ENCODE assay signal across 1 cellular context in genomic region chr17:3529817-3530741, GRCh38.
A peak's percentile ranks its signal among the peaks of the same experiment; 100 is the strongest.
TF ChIP-seq lines count a peak whose summit lies in the region.

No MANE protein-coding gene starts in this region.

TF ChIP-seq in HepG2, 621 proteins besides CTCF, POLR2A, EP300 and RAD21 (continued from another document and continues in another):
- TF ChIP-seq PRDM15 (CRISPR knock-in tag; IDR thresholded peaks at IDR 0.05): peak; percentile 51; the same call in 1 of the 2 replicates
- peak; percentile 69; the same call in 1 of the 2 replicates for TF ChIP-seq ZNF800 (CRISPR knock-in tag; IDR thresholded peaks at IDR 0.05)
- TF ChIP-seq ZNF605 (CRISPR knock-in tag; IDR thresholded peaks at IDR 0.05): no peak
- no peak for TF ChIP-seq ATF2 (CRISPR knock-in tag; IDR thresholded peaks at IDR 0.05)
- TF ChIP-seq ZNF354B (CRISPR knock-in tag; IDR thresholded peaks at IDR 0.05): no peak
- TF ChIP-seq POLR2AphosphoS5 (IDR thresholded peaks at IDR 0.05; ENCODE audit: low read depth, low read length): no peak
- TF ChIP-seq NR1H2 (CRISPR knock-in tag; IDR thresholded peaks at IDR 0.05; ENCODE audit: borderline replicate concordance, low read depth): no peak
- TF ChIP-seq ZNF333 (CRISPR knock-in tag; IDR thresholded peaks at IDR 0.05; ENCODE audit: borderline replicate concordance): no peak
- no peak for TF ChIP-seq ZNF776 (CRISPR knock-in tag; IDR thresholded peaks at IDR 0.05)
- TF ChIP-seq SRF (IDR thresholded peaks at IDR 0.05; ENCODE audit: low read depth, low read length): no peak
- 0 out of 2 replicates have a peak, but pooled peaks have one; percentile 19 for TF ChIP-seq SP4 (CRISPR knock-in tag; IDR thresholded peaks at IDR 0.05)
- TF ChIP-seq YEATS4 (CRISPR knock-in tag; IDR thresholded peaks at IDR 0.05; ENCODE audit: borderline replicate concordance): peak; percentile 44; the same call in 1 of the 2 replicates
- TF ChIP-seq KDM6A (CRISPR knock-in tag; IDR thresholded peaks at IDR 0.05; ENCODE audit: low read depth): peak; percentile 36; the same call in 1 of the 2 replicates
- no peak for TF ChIP-seq MATR3 (CRISPR knock-in tag; IDR thresholded peaks at IDR 0.05)
- no peak for TF ChIP-seq ZNF44 (CRISPR knock-in tag; IDR thresholded peaks at IDR 0.05)
- TF ChIP-seq ZNF629 (CRISPR knock-in tag; conservative IDR thresholded peaks at IDR 0.05): no peak
- no peak for TF ChIP-seq TAF15 (IDR thresholded peaks at IDR 0.05; ENCODE audit: low read depth, low read length, poor library complexity, severe bottlenecking)
- no peak for TF ChIP-seq ZKSCAN8 (CRISPR knock-in tag; IDR thresholded peaks at IDR 0.05; ENCODE audit: borderline replicate concordance)
- no peak for TF ChIP-seq POGK (CRISPR knock-in tag; conservative IDR thresholded peaks at IDR 0.05)
- no peak for TF ChIP-seq NFKB2 (CRISPR knock-in tag; IDR thresholded peaks at IDR 0.05; ENCODE audit: borderline replicate concordance)
- TF ChIP-seq IRF2 (CRISPR knock-in tag; IDR thresholded peaks at IDR 0.05): no peak
- TF ChIP-seq HOXD1 (CRISPR knock-in tag; IDR thresholded peaks at IDR 0.05): no peak
- no peak for TF ChIP-seq PAX8 (CRISPR knock-in tag; IDR thresholded peaks at IDR 0.05; ENCODE audit: borderline replicate concordance)
- TF ChIP-seq FOXP4 (CRISPR knock-in tag; IDR thresholded peaks at IDR 0.05): peak; percentile 68; the same call in 1 of the 2 replicates
- TF ChIP-seq CCAR2 (optimal IDR thresholded peaks at IDR 0.05; ENCODE audit: low read depth, low read length): no peak
- no peak for TF ChIP-seq TRIM24 (CRISPR knock-in tag; IDR thresholded peaks at IDR 0.05)
- TF ChIP-seq ZNF33A (CRISPR knock-in tag; IDR thresholded peaks at IDR 0.05; ENCODE audit: borderline replicate concordance): no peak
- TF ChIP-seq NR0B2 (CRISPR knock-in tag; IDR thresholded peaks at IDR 0.05): no peak
- no peak for TF ChIP-seq TCF7L2 (IDR thresholded peaks at IDR 0.05; ENCODE audit: low read depth, low read length)
- no peak for TF ChIP-seq GMEB1 (CRISPR knock-in tag; IDR thresholded peaks at IDR 0.05; ENCODE audit: borderline replicate concordance)
- no peak for TF ChIP-seq ZBTB7A (CRISPR knock-in tag; IDR thresholded peaks at IDR 0.05)
- no peak for TF ChIP-seq ZMYM3 (CRISPR knock-in tag; IDR thresholded peaks at IDR 0.05)
- TF ChIP-seq ZNF142 (CRISPR knock-in tag; IDR thresholded peaks at IDR 0.05): no peak
- no peak for TF ChIP-seq ZNF7 (CRISPR knock-in tag; IDR thresholded peaks at IDR 0.05)
- no peak for TF ChIP-seq MXD4 (CRISPR knock-in tag; IDR thresholded peaks at IDR 0.05)
- TF ChIP-seq ZFP90 (CRISPR knock-in tag; IDR thresholded peaks at IDR 0.05; ENCODE audit: borderline replicate concordance): no peak
- no peak for TF ChIP-seq ZNF276 (CRISPR knock-in tag; IDR thresholded peaks at IDR 0.05; ENCODE audit: low read depth)
- no peak for TF ChIP-seq TOE1 (CRISPR knock-in tag; IDR thresholded peaks at IDR 0.05)
